ENCODE assay signal across 6 cellular contexts in genomic region chr6:88726409-88726808, GRCh38.
DNase-seq lines count a peak whose midpoint lies in the region; ATAC-seq and TF ChIP-seq lines count a peak whose summit lies in the region.
"Not testable (repeated sequence)": the region's sequence is repeated elsewhere in the genome, so short reads cannot be mapped to it uniquely, and the experiment has no call there.

No MANE protein-coding gene starts in this region.

- ATAC-seq in T-helper 17 cell; natural killer cell treated with Interleukin-12 subunit alpha and Interleukin-12 subunit beta and Interleukin-15 and Interleukin-18, amount 100 ng/mL, for 72 hours; stimulated activated memory B cell treated with anti-CD40 and anti-IgM and Interleukin-4, amounts not matched to agents 10 μg/mL and 1 μg/mL and 100 μg/mL, for 72 hours: not testable (repeated sequence)

- not testable (repeated sequence) for H3K9me3 Mint-ChIP-seq in activated naive CD4-positive, alpha-beta T cell treated with anti-CD3 and anti-CD28 coated beads, Interleukin-2, amount 50 U/mL, for 24 hours; endothelial cell (ENCODE audit: unreplicated experiment); natural killer cell treated with Interleukin-12 subunit alpha and Interleukin-12 subunit beta and Interleukin-15 and Interleukin-18, amount 100 ng/mL, for 72 hours; stimulated activated memory B cell treated with anti-CD40 and anti-IgM and Interleukin-4, amounts not matched to agents 10 μg/mL and 1 μg/mL and 100 μg/mL, for 72 hours

- not testable (repeated sequence) for H3K27me3 ChIP-seq in HUES6 (ENCODE audit: control insufficient read depth, insufficient read depth, low read length)

- H3K4me1 ChIP-seq in HUES6 (ENCODE audit: control insufficient read depth, insufficient read depth, low read length) = peaks cover 60% of the 10 kb centered on the region

- DNase-seq in T-helper 17 cell; endothelial cell (ENCODE audit: low spot score); natural killer cell treated with Interleukin-12 subunit alpha and Interleukin-12 subunit beta and Interleukin-15 and Interleukin-18, amount 100 ng/mL, for 72 hours (ENCODE audit: low spot score): not testable (repeated sequence)

- H3K9ac ChIP-seq in HUES6 (ENCODE audit: low read length) = peak overlapping the region; percentile 88

- not testable (repeated sequence) for H3K9me3 ChIP-seq in HUES6 (ENCODE audit: control insufficient read depth, insufficient read depth, low read depth, low read length); T-helper 17 cell (ENCODE audit: control insufficient read depth, low read length, poor library complexity, severe bottlenecking)

- H3K27ac Mint-ChIP-seq in T-helper 17 cell = peak overlapping the region; percentile 1
- H3K27ac Mint-ChIP-seq in activated naive CD4-positive, alpha-beta T cell treated with anti-CD3 and anti-CD28 coated beads, Interleukin-2, amount 50 U/mL, for 24 hours = not testable (repeated sequence)
- peak overlapping the region; percentile 91 for H3K27ac Mint-ChIP-seq in endothelial cell (ENCODE audit: unreplicated experiment)
- peak overlapping the region; percentile 53 to 57 for H3K27ac Mint-ChIP-seq in natural killer cell treated with Interleukin-12 subunit alpha and Interleukin-12 subunit beta and Interleukin-15 and Interleukin-18, amount 100 ng/mL, for 72 hours
- H3K27ac Mint-ChIP-seq in stimulated activated memory B cell treated with anti-CD40 and anti-IgM and Interleukin-4, amounts not matched to agents 10 μg/mL and 1 μg/mL and 100 μg/mL, for 72 hours = peak overlapping the region; percentile 54

- TF ChIP-seq CTCF in endothelial cell (IDR thresholded peaks at IDR 0.05; ENCODE audit: unreplicated experiment) = not testable (repeated sequence)

- not testable (repeated sequence) for H3K36me3 ChIP-seq in HUES6 (ENCODE audit: control insufficient read depth, insufficient read depth, low read length)

- not testable (repeated sequence) for H3K27me3 Mint-ChIP-seq in T-helper 17 cell; activated naive CD4-positive, alpha-beta T cell treated with anti-CD3 and anti-CD28 coated beads, Interleukin-2, amount 50 U/mL, for 24 hours; endothelial cell (ENCODE audit: unreplicated experiment); natural killer cell treated with Interleukin-12 subunit alpha and Interleukin-12 subunit beta and Interleukin-15 and Interleukin-18, amount 100 ng/mL, for 72 hours; stimulated activated memory B cell treated with anti-CD40 and anti-IgM and Interleukin-4, amounts not matched to agents 10 μg/mL and 1 μg/mL and 100 μg/mL, for 72 hours

- not testable (repeated sequence) for H3K4me3 Mint-ChIP-seq in T-helper 17 cell; endothelial cell (ENCODE audit: unreplicated experiment); natural killer cell treated with Interleukin-12 subunit alpha and Interleukin-12 subunit beta and Interleukin-15 and Interleukin-18, amount 100 ng/mL, for 72 hours; stimulated activated memory B cell treated with anti-CD40 and anti-IgM and Interleukin-4, amounts not matched to agents 10 μg/mL and 1 μg/mL and 100 μg/mL, for 72 hours
- peak overlapping the region; percentile 16 for H3K4me3 Mint-ChIP-seq in activated naive CD4-positive, alpha-beta T cell treated with anti-CD3 and anti-CD28 coated beads, Interleukin-2, amount 50 U/mL, for 24 hours

- H3K27ac ChIP-seq in HUES6 (ENCODE audit: low read depth, low read length) = peak overlapping the region; percentile 75; the same call in 1 of the 2 replicates

- H3K36me3 Mint-ChIP-seq in T-helper 17 cell (ENCODE audit: low read depth); endothelial cell (ENCODE audit: low read depth, unreplicated experiment): not testable (repeated sequence)
- H3K36me3 Mint-ChIP-seq in activated naive CD4-positive, alpha-beta T cell treated with anti-CD3 and anti-CD28 coated beads, Interleukin-2, amount 50 U/mL, for 24 hours = peaks cover 28% of the 10 kb centered on the region
- peaks cover 12% of the 10 kb centered on the region for H3K36me3 Mint-ChIP-seq in natural killer cell treated with Interleukin-12 subunit alpha and Interleukin-12 subunit beta and Interleukin-15 and Interleukin-18, amount 100 ng/mL, for 72 hours
- H3K36me3 Mint-ChIP-seq in stimulated activated memory B cell treated with anti-CD40 and anti-IgM and Interleukin-4, amounts not matched to agents 10 μg/mL and 1 μg/mL and 100 μg/mL, for 72 hours = peaks cover 51% of the 10 kb centered on the region

- H3K4me1 Mint-ChIP-seq in T-helper 17 cell (peaks cover 19% of the 10 kb centered on the region), endothelial cell (ENCODE audit: unreplicated experiment) (peaks cover 62% of the 10 kb centered on the region)
- peaks cover 19% of the 10 kb centered on the region for H3K4me1 Mint-ChIP-seq in activated naive CD4-positive, alpha-beta T cell treated with anti-CD3 and anti-CD28 coated beads, Interleukin-2, amount 50 U/mL, for 24 hours
- peaks cover 28 to 29% of the 10 kb centered on the region in 2 donors for H3K4me1 Mint-ChIP-seq in natural killer cell treated with Interleukin-12 subunit alpha and Interleukin-12 subunit beta and Interleukin-15 and Interleukin-18, amount 100 ng/mL, for 72 hours (ENCODE audit: low read depth in 2 of 2)
- peaks cover 23% of the 10 kb centered on the region for H3K4me1 Mint-ChIP-seq in stimulated activated memory B cell treated with anti-CD40 and anti-IgM and Interleukin-4, amounts not matched to agents 10 μg/mL and 1 μg/mL and 100 μg/mL, for 72 hours

- H3K4me3 ChIP-seq in HUES6 (ENCODE audit: low read depth, low read length) = not testable (repeated sequence)
